ENCODE assay signal across 24 cellular contexts in genomic region chr1:75305051-75305450, GRCh38.
DNase-seq lines count a peak whose midpoint lies in the region; ATAC-seq and TF ChIP-seq lines count a peak whose summit lies in the region.
"Had no signal": no experiment of that assay in that cellular context is flagged by ENCODE, and none has a peak within 500 bp of the region (broad histone marks: within the 10 kb centered on the region; RNA-seq: fewer than 3 reads in every experiment).

No MANE protein-coding gene starts in this region.

- H3K27ac ChIP-seq in esophagus squamous epithelium: no peak overlapping the region
- H3K27ac ChIP-seq: BLaER1 had no signal

- WGBS in esophagus squamous epithelium, 2 donors: 39 to 48% methylated on average over 2 of the region's 2 CpGs

- TF ChIP-seq CTCF in glutamatergic neuron (IDR thresholded peaks at IDR 0.05; ENCODE audit: partially characterized antibody, unreplicated experiment): no peak
- no peak for TF ChIP-seq CTCF in retinal pigment epithelial cell (conservative IDR thresholded peaks at IDR 0.05; ENCODE audit: low read depth, low read length)
- TF ChIP-seq CTCF in esophagus squamous epithelium (IDR thresholded peaks at IDR 0.05): no peak

- H3K27me3 ChIP-seq in esophagus squamous epithelium: no peaks in the 10 kb centered on the region
- H3K27me3 ChIP-seq: BE2C, BLaER1 had no signal

- H3K27ac Mint-ChIP-seq in glutamatergic neuron (ENCODE audit: unreplicated experiment) (peak overlapping the region; percentile 1), T-helper 17 cell (no peak overlapping the region)
- H3K27ac Mint-ChIP-seq: CD4-positive, alpha-beta memory T cell; CD8-positive, alpha-beta memory T cell had no signal

- DNase-seq in NCI-H82 (lab: John Stamatoyannopoulos, UW) (peak; percentile 50), glutamatergic neuron (no peak), retinal pigment epithelial cell (ENCODE audit: low read depth) (peak; percentile 33), sciatic nerve (ENCODE audit: low spot score) (no peak), T-helper 17 cell (no peak), esophagus squamous epithelium (lab: John Stamatoyannopoulos, UW) (no peak)
- DNase-seq: 8988T; ACHN; BE2C; C1 segment of cervical spinal cord; CD4-positive, alpha-beta memory T cell; CD4-positive, CD25-positive, alpha-beta regulatory T cell; CD8-positive, alpha-beta memory T cell; COR-L47; DMS 273 treated with DMSO at 0.1 percent for 48 hours; DMS153; DMS53; DMS79; DND-41; EL; GDM1 had no signal

- no peaks in the 10 kb centered on the region for H3K36me3 Mint-ChIP-seq in glutamatergic neuron (ENCODE audit: unreplicated experiment)
- no peaks in the 10 kb centered on the region for H3K36me3 Mint-ChIP-seq in T-helper 17 cell (ENCODE audit: low read depth)
- H3K36me3 Mint-ChIP-seq: CD14-positive monocyte; CD4-positive, alpha-beta memory T cell; CD4-positive, CD25-positive, alpha-beta regulatory T cell; CD8-positive, alpha-beta memory T cell had no signal

- no peaks in the 10 kb centered on the region for H3K9me3 ChIP-seq in T-helper 17 cell (ENCODE audit: control insufficient read depth, low read length, poor library complexity, severe bottlenecking)
- no peaks in the 10 kb centered on the region for H3K9me3 ChIP-seq in esophagus squamous epithelium
- H3K9me3 ChIP-seq: BE2C, BLaER1 had no signal

- no peaks in the 10 kb centered on the region for H3K9me3 Mint-ChIP-seq in glutamatergic neuron (ENCODE audit: unreplicated experiment)

- H3K4me3 ChIP-seq in retinal pigment epithelial cell (ENCODE audit: low read length) (no peak overlapping the region), esophagus squamous epithelium (no peak overlapping the region)
- H3K4me3 ChIP-seq: BLaER1, GM12878 had no signal

- TF ChIP-seq POLR2A in esophagus squamous epithelium (IDR thresholded peaks at IDR 0.05): no peak

- H3K4me3 Mint-ChIP-seq in glutamatergic neuron (ENCODE audit: unreplicated experiment) (no peak overlapping the region), T-helper 17 cell (no peak overlapping the region)
- H3K4me3 Mint-ChIP-seq: CD14-positive monocyte; CD4-positive, alpha-beta memory T cell; CD4-positive, CD25-positive, alpha-beta regulatory T cell; CD8-positive, alpha-beta memory T cell had no signal

- no peaks in the 10 kb centered on the region for H3K4me1 ChIP-seq in esophagus squamous epithelium
- H3K4me1 ChIP-seq: BE2C had no signal

- ATAC-seq in sciatic nerve (no peak), T-helper 17 cell (no peak)
- ATAC-seq: GM12878 had no signal

- H3K4me1 Mint-ChIP-seq in glutamatergic neuron (ENCODE audit: low read depth, unreplicated experiment): peaks cover 9% of the 10 kb centered on the region
- no peaks in the 10 kb centered on the region for H3K4me1 Mint-ChIP-seq in T-helper 17 cell
- H3K4me1 Mint-ChIP-seq: CD14-positive monocyte; CD4-positive, alpha-beta memory T cell; CD4-positive, CD25-positive, alpha-beta regulatory T cell; CD8-positive, alpha-beta memory T cell had no signal

- intact Hi-C loops in sciatic nerve (cut with DNase I) (no loop called here), esophagus squamous epithelium (cut with DNase I) (no loop called here)

- H3K36me3 ChIP-seq in esophagus squamous epithelium: no peaks in the 10 kb centered on the region
- H3K36me3 ChIP-seq: BE2C, BLaER1 had no signal

- H3K27me3 Mint-ChIP-seq in glutamatergic neuron (ENCODE audit: unreplicated experiment) (peaks cover 2% of the 10 kb centered on the region), T-helper 17 cell (no peaks in the 10 kb centered on the region)
- H3K27me3 Mint-ChIP-seq: CD4-positive, alpha-beta memory T cell; CD4-positive, CD25-positive, alpha-beta regulatory T cell; CD8-positive, alpha-beta memory T cell had no signal

Comparison
In these comparisons a context has a peak if more than half of its experiments do, and no peak if none do; other contexts are left out.
1. DNase-seq: peak in NCI-H82 (single experiment) and retinal pigment epithelial cell (single experiment); none in glutamatergic neuron (single experiment), sciatic nerve (single experiment), T-helper 17 cell (0 of 3) and esophagus squamous epithelium (single experiment).